ENCODE assay signal across 1 cellular context in the genomic region with DNA sequence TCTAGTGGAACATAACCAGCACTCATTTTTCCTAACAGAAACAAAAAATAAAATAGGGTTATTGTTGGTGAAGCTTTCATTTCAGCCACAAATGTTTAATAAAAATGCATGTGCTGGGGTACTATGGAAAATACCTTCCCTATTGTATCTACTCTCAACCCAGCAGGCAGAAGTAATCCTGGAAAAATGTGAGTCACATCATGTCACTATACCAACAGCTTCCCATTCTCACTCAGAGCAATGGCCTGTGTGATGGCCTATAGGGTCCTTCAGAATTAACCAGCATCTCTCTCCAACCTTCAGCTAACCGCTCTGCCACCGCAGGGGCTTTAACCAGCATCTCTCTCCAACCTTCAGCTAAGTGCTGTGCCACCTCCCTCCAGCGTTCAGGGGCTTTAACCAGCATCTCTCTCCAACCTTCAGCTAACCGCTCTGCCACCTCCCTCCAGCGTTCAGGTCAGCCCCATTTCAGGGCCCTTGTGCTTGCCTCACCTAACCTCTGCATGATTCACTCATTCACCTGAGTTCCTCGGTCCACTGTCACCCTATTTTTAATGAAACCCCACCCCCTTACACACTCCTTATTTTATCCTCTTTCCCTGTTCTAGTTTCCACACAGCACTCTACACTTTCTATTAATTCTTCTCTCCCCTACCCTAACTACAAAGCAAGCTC.
A peak's percentile ranks its signal among the peaks of the same experiment; 100 is the strongest.
TF ChIP-seq lines count a peak whose summit lies in the region.

No MANE protein-coding gene starts in this region.

TF ChIP-seq in HEK293, 187 proteins besides CTCF, POLR2A, EP300 and RAD21 (continued from another document):
- TF ChIP-seq, protein P1, sequence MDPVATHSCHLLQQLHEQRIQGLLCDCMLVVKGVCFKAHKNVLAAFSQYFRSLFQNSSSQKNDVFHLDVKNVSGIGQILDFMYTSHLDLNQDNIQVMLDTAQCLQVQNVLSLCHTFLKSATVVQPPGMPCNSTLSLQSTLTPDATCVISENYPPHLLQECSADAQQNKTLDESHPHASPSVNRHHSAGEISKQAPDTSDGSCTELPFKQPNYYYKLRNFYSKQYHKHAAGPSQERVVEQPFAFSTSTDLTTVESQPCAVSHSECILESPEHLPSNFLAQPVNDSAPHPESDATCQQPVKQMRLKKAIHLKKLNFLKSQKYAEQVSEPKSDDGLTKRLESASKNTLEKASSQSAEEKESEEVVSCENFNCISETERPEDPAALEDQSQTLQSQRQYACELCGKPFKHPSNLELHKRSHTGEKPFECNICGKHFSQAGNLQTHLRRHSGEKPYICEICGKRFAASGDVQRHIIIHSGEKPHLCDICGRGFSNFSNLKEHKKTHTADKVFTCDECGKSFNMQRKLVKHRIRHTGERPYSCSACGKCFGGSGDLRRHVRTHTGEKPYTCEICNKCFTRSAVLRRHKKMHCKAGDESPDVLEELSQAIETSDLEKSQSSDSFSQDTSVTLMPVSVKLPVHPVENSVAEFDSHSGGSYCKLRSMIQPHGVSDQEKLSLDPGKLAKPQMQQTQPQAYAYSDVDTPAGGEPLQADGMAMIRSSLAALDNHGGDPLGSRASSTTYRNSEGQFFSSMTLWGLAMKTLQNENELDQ (tag by site-specific recombination; IDR thresholded peaks at IDR 0.05; ENCODE audit: low read depth) = no peak
- TF ChIP-seq ZNF24 (tag by site-specific recombination; IDR thresholded peaks at IDR 0.05) = 0 out of 2 replicates have a peak, but pooled peaks have one; percentile 31
- peak; percentile 33 for TF ChIP-seq ZNF335 (tag by site-specific recombination; conservative IDR thresholded peaks at IDR 0.05)
- TF ChIP-seq ZSCAN16 (tag by site-specific recombination; IDR thresholded peaks at IDR 0.05) = no peak
- TF ChIP-seq ZBTB17 (tag by site-specific recombination; IDR thresholded peaks at IDR 0.05) = peak; percentile 88
- peak; percentile 46 for TF ChIP-seq ZNF660 (tag by site-specific recombination; IDR thresholded peaks at IDR 0.05)
- TF ChIP-seq ZNF580 (tag by site-specific recombination; IDR thresholded peaks at IDR 0.05) = no peak
- TF ChIP-seq ZNF501 (tag by site-specific recombination; IDR thresholded peaks at IDR 0.05) = no peak
- no peak; the same call in 1 of the 2 replicates for TF ChIP-seq ZIC2 (tag by site-specific recombination; IDR thresholded peaks at IDR 0.05)
- no peak for TF ChIP-seq ZNF48 (tag by site-specific recombination; IDR thresholded peaks at IDR 0.05)
- TF ChIP-seq, protein P2, sequence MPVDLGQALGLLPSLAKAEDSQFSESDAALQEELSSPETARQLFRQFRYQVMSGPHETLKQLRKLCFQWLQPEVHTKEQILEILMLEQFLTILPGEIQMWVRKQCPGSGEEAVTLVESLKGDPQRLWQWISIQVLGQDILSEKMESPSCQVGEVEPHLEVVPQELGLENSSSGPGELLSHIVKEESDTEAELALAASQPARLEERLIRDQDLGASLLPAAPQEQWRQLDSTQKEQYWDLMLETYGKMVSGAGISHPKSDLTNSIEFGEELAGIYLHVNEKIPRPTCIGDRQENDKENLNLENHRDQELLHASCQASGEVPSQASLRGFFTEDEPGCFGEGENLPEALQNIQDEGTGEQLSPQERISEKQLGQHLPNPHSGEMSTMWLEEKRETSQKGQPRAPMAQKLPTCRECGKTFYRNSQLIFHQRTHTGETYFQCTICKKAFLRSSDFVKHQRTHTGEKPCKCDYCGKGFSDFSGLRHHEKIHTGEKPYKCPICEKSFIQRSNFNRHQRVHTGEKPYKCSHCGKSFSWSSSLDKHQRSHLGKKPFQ (tag by site-specific recombination; IDR thresholded peaks at IDR 0.05) = no peak
- TF ChIP-seq ZNF600 (tag by site-specific recombination; IDR thresholded peaks at IDR 0.05) = peak; percentile 99
- TF ChIP-seq TSHZ1 (tag by site-specific recombination; IDR thresholded peaks at IDR 0.05; ENCODE audit: borderline replicate concordance) = no peak
- TF ChIP-seq ZNF514 (tag by site-specific recombination; IDR thresholded peaks at IDR 0.05) = no peak
- no peak for TF ChIP-seq KLF10 (tag by site-specific recombination; IDR thresholded peaks at IDR 0.05)
- no peak for TF ChIP-seq BCL11B (tag by site-specific recombination; IDR thresholded peaks at IDR 0.05; ENCODE audit: low read depth)
- 0 out of 2 replicates have a peak, but pooled peaks have one; percentile 23 for TF ChIP-seq ZNF341 (tag by site-specific recombination; IDR thresholded peaks at IDR 0.05; ENCODE audit: low read depth)
